In genomic region chr3:58594117-58594516, GRCh38 we compare ENCODE assay signal across 36 cellular contexts. TPM values are rescaled to one million over a fixed set of nuclear protein-coding genes. Genes with fewer than 3 reads are reported as not detected.
"Had no signal": no experiment of that assay in that cellular context is flagged by ENCODE, and none has a peak within 500 bp of the region (broad histone marks: within the 10 kb centered on the region; RNA-seq: fewer than 3 reads in every experiment).

No MANE protein-coding gene starts in this region.

- H3K4me1 ChIP-seq: adrenal gland, ascending aorta, breast epithelium had no signal

- H3K27me3 ChIP-seq: adrenal gland, ascending aorta, body of pancreas, brain microvascular endothelial cell, breast epithelium, cardiac muscle cell had no signal

- H3K4me3 ChIP-seq: adrenal gland, ascending aorta, body of pancreas, breast epithelium, cardiac muscle cell had no signal

- H3K27ac ChIP-seq: adrenal gland, ascending aorta, body of pancreas, brain microvascular endothelial cell, breast epithelium, cardiac muscle cell had no signal

- H3K9me3 ChIP-seq: adrenal gland, ascending aorta, body of pancreas, breast epithelium had no signal

- ATAC-seq: activated naive CD4-positive, alpha-beta T cell treated with anti-CD3 and anti-CD28 coated beads, Interleukin-2, amount 50 U/mL, for 72 hours; activated naive CD8-positive, alpha-beta T cell treated with anti-CD3 and anti-CD28 coated beads, Interleukin-2, amount 50 U/mL, for 24 hours; activated T-cell treated with anti-CD3 and anti-CD28 coated beads, Interleukin-2, amount 50 U/mL, for 4 hours; activated T-cell treated with anti-CD3 and anti-CD28 coated beads, Interleukin-2, amount 50 U/mL, for 72 hours; activated T-helper 17 cell treated with anti-CD3 and anti-CD28 coated beads, Interleukin-2, amount 50 U/mL, for 72 hours; body of pancreas had no signal

- H3K36me3 ChIP-seq: adrenal gland, ascending aorta, brain microvascular endothelial cell, breast epithelium, cardiac muscle cell had no signal

- DNase-seq: activated effector memory CD4-positive, alpha-beta T cell treated with anti-CD3 and anti-CD28 coated beads, Interleukin-2, amount 50 U/mL, for 16 hours; activated effector memory CD4-positive, alpha-beta T cell treated with Interleukin-2 at 50 U/mL for 16 hours; activated gamma-delta T cell; activated gamma-delta T cell treated with Interleukin-2 at 50 U/mL for 16 hours; activated naive CD4-positive, alpha-beta T cell; activated naive CD4-positive, alpha-beta T cell treated with anti-CD3 and anti-CD28 coated beads for 36 hours; activated naive CD4-positive, alpha-beta T cell treated with anti-CD3 and anti-CD28 coated beads, Interleukin-2, amount 10 ng/mL, durations not matched to agents 7 days and 5 days; activated naive CD4-positive, alpha-beta T cell treated with anti-CD3 and anti-CD28 coated beads, Interleukin-2, amount 50 U/mL, for 16 hours; activated naive CD4-positive, alpha-beta T cell treated with Interleukin-2 at 50 U/mL for 16 hours; activated naive CD8-positive, alpha-beta T cell treated with anti-CD3 and anti-CD28 coated beads for 36 hours; activated naive CD8-positive, alpha-beta T cell treated with anti-CD3 and anti-CD28 coated beads, Interleukin-2, amount 10 ng/mL, durations not matched to agents 7 days and 5 days; activated naive CD8-positive, alpha-beta T cell treated with anti-CD3 and anti-CD28 coated beads, Interleukin-2, amount 50 U/mL, for 24 hours; activated T-cell treated with anti-CD3 and anti-CD28 coated beads for 4 hours; activated T-cell treated with anti-CD3 and anti-CD28 coated beads, Interleukin-2, amount 50 U/mL, for 1 hour; activated T-cell treated with anti-CD3 and anti-CD28 coated beads, Interleukin-2, amount 50 U/mL, for 24 hours; activated T-cell treated with anti-CD3 and anti-CD28 coated beads, Interleukin-2, amount 50 U/mL, for 4 hours; activated T-cell treated with anti-CD3 and anti-CD28 coated beads, Interleukin-2, amount 50 U/mL, for 72 hours; adrenal gland; amniotic stem cell; amygdala; aorta; body of pancreas; brain microvascular endothelial cell; caudate nucleus; central memory CD4-positive, alpha-beta T cell; cerebellar nuclear complex had no signal

- FAIRE-seq: astrocyte, bronchial epithelial cell had no signal

RNA-seq across cellular contexts. Expression of gene FAM107A, which starts 16.9 kb away (rescaled TPM):
- total RNA-seq: activated naive CD4-positive, alpha-beta T cell treated with anti-CD3 and anti-CD28 coated beads for 36 hours; activated naive CD4-positive, alpha-beta T cell treated with anti-CD3 and anti-CD28 coated beads, Interleukin-2, amount 50 U/mL, for 72 hours; activated naive CD8-positive, alpha-beta T cell treated with anti-CD3 and anti-CD28 coated beads for 36 hours; activated naive CD8-positive, alpha-beta T cell treated with anti-CD3 and anti-CD28 coated beads, Interleukin-2, amount 10 ng/mL, durations not matched to agents 7 days and 5 days; activated T-cell treated with anti-CD3 and anti-CD28 coated beads, Interleukin-2, amount 50 U/mL, for 4 hours; activated T-cell treated with anti-CD3 and anti-CD28 coated beads, Interleukin-2, amount 50 U/mL, for 72 hours; activated T-helper 1 cell treated with anti-CD3 and anti-CD28 coated beads, Interleukin-12 subunit alpha, Interleukin-12 subunit beta, Interleukin-2, Interleukin-4 antibody, amounts not matched to agents 30 ng/mL and 10 ng/mL and 1 ng/mL, durations not matched to agents 14 hours and 24 hours and 36 hours; activated T-helper 17 cell treated with anti-CD3 and anti-CD28 coated beads, Interleukin-2, amount 50 U/mL, for 72 hours; activated T-helper 2 cell treated with anti-CD3 and anti-CD28 coated beads, Interferon-gamma antibody, Interleukin-2, Interleukin-4, amounts not matched to agents 10 μg/mL and 5 μg/mL and 100 μg/mL, durations not matched to agents 14 hours and 24 hours and 36 hours; astrocyte; bronchial epithelial cell; cardiac muscle cell; chondrocyte had no signal
- polyA plus RNA-seq: cardiac muscle cell had no signal

RNA-seq across cellular contexts. Expression of gene ACOX2, which starts 57.1 kb away (rescaled TPM):
- total RNA-seq: activated naive CD4-positive, alpha-beta T cell treated with anti-CD3 and anti-CD28 coated beads for 36 hours; activated naive CD4-positive, alpha-beta T cell treated with anti-CD3 and anti-CD28 coated beads, Interleukin-2, amount 50 U/mL, for 72 hours; activated naive CD8-positive, alpha-beta T cell treated with anti-CD3 and anti-CD28 coated beads for 36 hours; activated naive CD8-positive, alpha-beta T cell treated with anti-CD3 and anti-CD28 coated beads, Interleukin-2, amount 10 ng/mL, durations not matched to agents 7 days and 5 days; activated T-cell treated with anti-CD3 and anti-CD28 coated beads, Interleukin-2, amount 50 U/mL, for 4 hours; activated T-cell treated with anti-CD3 and anti-CD28 coated beads, Interleukin-2, amount 50 U/mL, for 72 hours; activated T-helper 1 cell treated with anti-CD3 and anti-CD28 coated beads, Interleukin-12 subunit alpha, Interleukin-12 subunit beta, Interleukin-2, Interleukin-4 antibody, amounts not matched to agents 30 ng/mL and 10 ng/mL and 1 ng/mL, durations not matched to agents 14 hours and 24 hours and 36 hours; activated T-helper 17 cell treated with anti-CD3 and anti-CD28 coated beads, Interleukin-2, amount 50 U/mL, for 72 hours; activated T-helper 2 cell treated with anti-CD3 and anti-CD28 coated beads, Interferon-gamma antibody, Interleukin-2, Interleukin-4, amounts not matched to agents 10 μg/mL and 5 μg/mL and 100 μg/mL, durations not matched to agents 14 hours and 24 hours and 36 hours had no signal
